1 cellular context compared by ENCODE assay signal in the genomic region with DNA sequence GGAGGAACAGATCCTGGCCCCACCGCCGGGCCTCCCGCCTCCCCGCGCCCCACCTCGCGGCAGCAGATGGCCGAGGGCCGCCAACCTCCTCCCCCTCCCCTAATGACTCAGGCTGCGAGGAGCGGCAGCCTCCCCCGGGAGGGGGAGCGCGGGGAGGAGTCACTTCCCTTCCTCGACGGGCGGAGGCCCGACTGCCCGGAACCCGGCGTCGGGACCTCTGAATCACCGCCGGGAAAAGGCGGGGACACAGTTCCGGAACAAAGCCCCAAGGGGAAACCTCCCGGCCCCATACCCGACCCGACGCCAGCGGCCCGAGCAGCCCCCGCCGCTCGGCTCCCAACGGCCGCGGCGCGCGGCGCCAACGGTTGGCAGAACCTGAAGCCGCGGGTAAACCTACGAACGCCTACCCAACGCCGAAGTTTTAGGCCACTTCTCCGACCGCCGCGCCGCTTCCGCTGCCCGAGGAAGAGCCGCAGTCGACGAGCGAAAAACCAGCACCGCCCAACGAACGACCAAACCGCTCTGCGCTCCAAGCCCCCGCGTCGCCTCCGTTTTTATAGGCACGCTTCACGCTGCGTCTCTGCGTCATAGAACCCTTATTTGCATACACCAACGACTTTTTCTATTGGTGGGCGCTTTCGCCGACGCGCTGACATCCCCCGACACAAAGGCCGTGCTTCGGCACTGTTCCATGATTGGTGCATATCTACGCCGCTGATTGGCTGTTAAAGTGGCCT.
TF ChIP-seq lines count a peak whose summit lies in the region.

No MANE protein-coding gene starts in this region.

TF ChIP-seq in Ishikawa, 13 proteins besides CTCF, POLR2A, EP300 and RAD21 (continued from another document):
- TF ChIP-seq EGR1 (IDR thresholded peaks at IDR 0.05) (peak; percentile 59; the same call in 1 of the 2 replicates), CREB1 (IDR thresholded peaks at IDR 0.05; ENCODE audit: low read depth) (peak; percentile 89), FOXM1 (IDR thresholded peaks at IDR 0.05; ENCODE audit: borderline replicate concordance, low read depth) (no peak)
